In the genomic region with DNA sequence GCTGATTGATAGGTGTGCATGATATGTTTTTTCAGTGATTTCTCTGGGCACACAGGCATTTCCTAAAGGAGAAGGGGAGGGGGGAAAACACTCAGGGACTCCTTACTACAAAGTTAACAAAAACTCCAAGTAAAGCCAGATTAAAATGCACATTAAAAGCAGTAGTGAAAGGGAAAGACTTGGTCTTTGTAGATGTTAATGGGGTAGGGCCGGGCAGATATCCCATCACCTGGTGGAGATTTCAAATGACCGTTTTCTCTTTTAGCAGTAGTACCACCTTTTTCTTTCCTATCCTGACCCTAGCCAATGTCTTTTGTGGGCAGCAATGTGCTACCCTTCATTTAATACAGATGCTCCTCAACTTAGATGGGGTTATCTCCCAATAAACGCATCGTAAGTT, we compare ENCODE assay signal across 27 cellular contexts.
"Had no signal": no experiment of that assay in that cellular context is flagged by ENCODE, and none has a peak within 500 bp of the region (broad histone marks: within the 10 kb centered on the region; RNA-seq: fewer than 3 reads in every experiment).

No MANE protein-coding gene starts in this region.

- H3K4me3 ChIP-seq: colonic mucosa, left lung, ovary, psoas muscle, sigmoid colon, stomach, thyroid gland had no signal

- DNase-seq: colonic mucosa; dermis blood vessel endothelial cell; effector memory CD8-positive, alpha-beta T cell; head of caudate nucleus; left cardiac atrium; left lung; mammary epithelial cell; mesendoderm; midbrain; naive thymus-derived CD4-positive, alpha-beta T cell; occipital lobe; ovary; posterior cingulate gyrus; psoas muscle; right cardiac atrium; sigmoid colon; stimulated activated CD4-positive, alpha-beta T cell treated with anti-CD3 and anti-CD28 coated beads, Interleukin-2, amount 100 ng/mL, for 24 hours; stimulated activated CD4-positive, alpha-beta T cell treated with anti-CD3 and anti-CD28 coated beads, Interleukin-4, amount 100 ng/mL, for 24 hours; stimulated activated naive CD4-positive, alpha-beta T cell treated with Interleukin-2 at 50 U/mL for 16 hours; stomach; thyroid gland; trophoblast cell had no signal

- H3K36me3 ChIP-seq: colonic mucosa, ovary, sigmoid colon, thyroid gland had no signal

- H3K9me3 Mint-ChIP-seq: effector memory CD8-positive, alpha-beta T cell; nephron had no signal

- H3K4me3 Mint-ChIP-seq: effector memory CD8-positive, alpha-beta T cell; naive thymus-derived CD4-positive, alpha-beta T cell; nephron; stimulated activated effector memory CD8-positive, alpha-beta T cell treated with anti-CD3 and anti-CD28 coated beads, Interleukin-12 subunit alpha, Interleukin-12 subunit beta, amount 100 ng/mL, for 72 hours had no signal

- H3K27me3 ChIP-seq: colonic mucosa, left lung, ovary, sigmoid colon, stomach, thyroid gland had no signal

- H3K27ac Mint-ChIP-seq: nephron; stimulated activated effector memory CD8-positive, alpha-beta T cell treated with anti-CD3 and anti-CD28 coated beads, Interleukin-12 subunit alpha, Interleukin-12 subunit beta, amount 100 ng/mL, for 72 hours had no signal

- H3K27me3 Mint-ChIP-seq: effector memory CD8-positive, alpha-beta T cell; naive thymus-derived CD4-positive, alpha-beta T cell had no signal

- H3K4me1 ChIP-seq: colonic mucosa, left lung, psoas muscle, thyroid gland had no signal

- H3K4me1 Mint-ChIP-seq: nephron had no signal

- H3K27ac ChIP-seq: colonic mucosa, left lung, ovary, psoas muscle, sigmoid colon, stomach, thyroid gland had no signal

- H3K9me3 ChIP-seq: colonic mucosa, left lung, ovary, psoas muscle, sigmoid colon, stomach, thyroid gland had no signal

- FAIRE-seq: endometrium, frontal cortex, islet of Langerhans had no signal
